Comparison of ENCODE assay signal across 8 cellular contexts in the genomic region with DNA sequence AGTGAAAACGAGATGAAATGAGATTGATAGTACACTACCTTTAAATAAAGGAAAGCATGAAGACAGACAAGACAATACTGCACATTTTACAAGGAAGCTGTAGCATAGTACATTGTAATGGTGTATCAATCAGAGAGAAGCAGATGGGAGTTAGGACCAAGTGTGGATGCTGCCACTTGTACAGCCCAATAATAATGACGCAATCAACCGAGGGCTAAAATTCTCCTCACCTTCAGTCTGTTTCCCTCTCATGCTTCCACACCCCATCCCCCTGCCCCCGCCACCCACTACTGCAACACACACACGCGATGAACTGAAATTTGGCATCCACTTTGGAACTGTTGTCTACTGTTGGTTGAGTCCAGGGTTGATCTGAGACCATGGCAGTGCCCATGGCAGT. TPM values are rescaled to one million over a fixed set of nuclear protein-coding genes. Genes with fewer than 3 reads are reported as not detected.
"Had no signal": no experiment of that assay in that cellular context is flagged by ENCODE, and none has a peak within 500 bp of the region (broad histone marks: within the 10 kb centered on the region; RNA-seq: fewer than 3 reads in every experiment).

No MANE protein-coding gene starts in this region.

- H3K4me1 Mint-ChIP-seq: GM23338, H9 had no signal

- H3K27ac Mint-ChIP-seq: GM23338 had no signal

- H3K9me3 Mint-ChIP-seq: GM23338 had no signal

- H3K4me2 ChIP-seq: GM23338 had no signal

- ATAC-seq: GM23338, K562 had no signal

- H2AFZ ChIP-seq: GM23338 had no signal

- FAIRE-seq: H1, H54, HTR-8/SVneo, K562 had no signal

- H3K4me3 ChIP-seq: GM23338, K562 had no signal

- H3K4me3 Mint-ChIP-seq: GM23338, H9 had no signal

- DNase-seq: H9, HCEC 1CT had no signal

RNA-seq across cellular contexts. Expression of gene HDGFL1, which starts 12.4 kb away (rescaled TPM):
- total RNA-seq: GM23338, H1, H9, HT-29 had no signal
- polyA plus RNA-seq: GM23338, H1 had no signal
